1 cellular context compared by ENCODE assay signal in genomic region chr12:33752854-33753253, GRCh38.
TF ChIP-seq lines count a peak whose summit lies in the region.

No MANE protein-coding gene starts in this region.

TF ChIP-seq in H1, 55 proteins besides CTCF, POLR2A, EP300 and RAD21:
- TF ChIP-seq EZH2 (IDR thresholded peaks at IDR 0.05; ENCODE audit: low read depth, low read length, severe bottlenecking): no peak
- no peak for TF ChIP-seq KDM4A (IDR thresholded peaks at IDR 0.05; ENCODE audit: low read depth, low read length, severe bottlenecking)
- TF ChIP-seq CEBPB (IDR thresholded peaks at IDR 0.05; ENCODE audit: low read depth, low read length): no peak
- no peak for TF ChIP-seq NANOG (IDR thresholded peaks at IDR 0.05; ENCODE audit: insufficient read depth, low read depth, low read length, poor library complexity, severe bottlenecking)
- no peak for TF ChIP-seq ATF2 (IDR thresholded peaks at IDR 0.05; ENCODE audit: low read length)
- no peak for TF ChIP-seq CTBP2 (IDR thresholded peaks at IDR 0.05; ENCODE audit: borderline replicate concordance, insufficient read depth, insufficient read length, low read length)
- no peak for TF ChIP-seq JUND (IDR thresholded peaks at IDR 0.05; ENCODE audit: low read length)
- TF ChIP-seq TCF12 (IDR thresholded peaks at IDR 0.05; ENCODE audit: low read depth, low read length): no peak
- no peak for TF ChIP-seq SIN3A (conservative IDR thresholded peaks at IDR 0.05 in 1 of 2, IDR thresholded peaks at IDR 0.05 in 1 of 2; ENCODE audit: low read depth in 1 of 2, low read length in 2 of 2)
- no peak for TF ChIP-seq SP4 (IDR thresholded peaks at IDR 0.05; ENCODE audit: low read length)
- no peak for TF ChIP-seq RBBP5 (IDR thresholded peaks at IDR 0.05; ENCODE audit: borderline replicate concordance, low read depth, low read length)
- TF ChIP-seq BRCA1 (IDR thresholded peaks at IDR 0.05; ENCODE audit: low read depth, low read length): no peak
- no peak for TF ChIP-seq KDM5A (IDR thresholded peaks at IDR 0.05; ENCODE audit: low read length)
- TF ChIP-seq SRF (IDR thresholded peaks at IDR 0.05; ENCODE audit: low read depth, low read length): no peak
- no peak for TF ChIP-seq SIRT6 (IDR thresholded peaks at IDR 0.05; ENCODE audit: low read length)
- TF ChIP-seq SIX5 (IDR thresholded peaks at IDR 0.05; ENCODE audit: low read depth, low read length): no peak
- no peak for TF ChIP-seq GTF2F1 (IDR thresholded peaks at IDR 0.05; ENCODE audit: borderline replicate concordance, low read depth, low read length)
